In genomic region chr7:223118-223800, GRCh38 we compare ENCODE assay signal across 1 cellular context.
TF ChIP-seq lines count a peak whose summit lies in the region.

No MANE protein-coding gene starts in this region.

TF ChIP-seq in K562, 482 proteins besides CTCF, POLR2A, EP300 and RAD21 (continued from another document):
- TF ChIP-seq SRSF1 (IDR thresholded peaks at IDR 0.05; ENCODE audit: low read depth, low read length) (no peak), MAX (CRISPR knock-in tag; IDR thresholded peaks at IDR 0.05) (0 out of 2 replicates have a peak, but pooled peaks have one; percentile 6), MAZ (CRISPR knock-in tag; conservative IDR thresholded peaks at IDR 0.05 in 1 of 2, IDR thresholded peaks at IDR 0.05 in 1 of 2) (no peak), SAP30 (IDR thresholded peaks at IDR 0.05; ENCODE audit: borderline replicate concordance, insufficient read depth, low read depth, low read length, poor library complexity, severe bottlenecking) (no peak), ERF (CRISPR knock-in tag; IDR thresholded peaks at IDR 0.05) (no peak), GTF2E2 (tag; IDR thresholded peaks at IDR 0.05) (no peak), ZNF263 (CRISPR knock-in tag; IDR thresholded peaks at IDR 0.05; ENCODE audit: borderline replicate concordance) (no peak)
